Comparison of ENCODE assay signal across 6 cellular contexts in the genomic region with DNA sequence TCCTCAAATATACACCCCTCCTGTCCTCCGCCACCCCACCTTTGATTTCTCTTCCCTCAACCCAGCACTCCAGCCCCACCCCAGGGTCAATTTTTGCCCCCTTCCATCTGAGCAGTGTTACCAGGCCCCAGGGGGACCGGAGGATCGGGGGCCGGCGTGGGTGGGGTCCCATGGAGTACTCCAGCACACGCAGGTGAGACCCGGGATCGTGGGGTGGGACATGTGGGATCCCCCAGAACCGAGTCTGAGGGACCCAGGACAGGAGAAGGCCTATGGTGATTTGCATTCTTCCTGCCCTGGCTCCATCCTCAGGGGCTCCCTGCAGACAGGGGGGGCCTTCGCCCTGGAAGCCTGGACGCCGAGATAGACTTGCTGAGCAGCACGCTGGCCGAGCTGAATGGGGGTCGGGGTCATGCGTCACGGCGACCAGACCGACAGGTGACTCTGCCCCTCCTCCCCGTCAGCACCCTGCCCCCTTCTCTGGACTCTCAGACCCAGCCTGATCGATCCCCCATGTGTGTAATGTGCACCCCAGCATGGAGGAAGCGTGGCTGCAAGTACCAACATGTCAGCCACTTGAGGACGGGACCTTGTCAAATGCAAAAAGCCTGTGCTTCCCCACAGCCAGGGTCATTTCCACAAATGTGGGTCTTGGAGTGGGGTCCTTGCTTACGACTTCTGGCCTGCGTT. TPM values are rescaled to one million over a fixed set of nuclear protein-coding genes. Genes with fewer than 3 reads are reported as not detected.
A peak's percentile ranks its signal among the peaks of the same experiment; 100 is the strongest.
DNase-seq lines count a peak whose midpoint lies in the region; ATAC-seq and TF ChIP-seq lines count a peak whose summit lies in the region.

No MANE protein-coding gene starts in this region.

- H3K4me2 ChIP-seq in MM.1S (ENCODE audit: low read depth, low read length), result no peak overlapping the region

- H3K9me3 ChIP-seq in MM.1S (replicated peaks; ENCODE audit: insufficient read depth, low read length) (no peaks in the 10 kb centered on the region), esophagus muscularis mucosa (no peaks in the 10 kb centered on the region)

- WGBS in esophagus muscularis mucosa, result 27% methylated on average over 11 of the region's 25 CpGs

- no peak overlapping the region for H2AFZ ChIP-seq in MM.1S (ENCODE audit: low read length)

- H3K27me3 ChIP-seq in MM.1S (replicated peaks; ENCODE audit: insufficient read depth, low read length) (no peaks in the 10 kb centered on the region), esophagus muscularis mucosa (no peaks in the 10 kb centered on the region)

- H3K4me1 Mint-ChIP-seq in stimulated activated effector memory CD8-positive, alpha-beta T cell treated with anti-CD3 and anti-CD28 coated beads, Interleukin-12 subunit alpha, Interleukin-12 subunit beta, amount 100 ng/mL, for 72 hours, result peaks cover 6% of the 10 kb centered on the region

- intact Hi-C loops in esophagus muscularis mucosa (cut with DNase I), result no loop called here

- H3K9ac ChIP-seq in MM.1S (ENCODE audit: low read length), result peak overlapping the region; percentile 44; the same call in 1 of the 2 replicates

- ATAC-seq in stimulated activated effector memory CD8-positive, alpha-beta T cell treated with anti-CD3 and anti-CD28 coated beads, Interleukin-12 subunit alpha, Interleukin-12 subunit beta, amount 100 ng/mL, for 72 hours, result no peak

- H3K9me2 ChIP-seq in MM.1S (replicated peaks; ENCODE audit: insufficient read depth, low read length), result no peaks in the 10 kb centered on the region

- H3K79me2 ChIP-seq in MM.1S (ENCODE audit: low read length), result no peaks in the 10 kb centered on the region

- H3K27ac ChIP-seq in MM.1S (ENCODE audit: low read length) (no peak overlapping the region), esophagus muscularis mucosa (replicated peaks in 1 of 4) (peak overlapping the region; percentile 95 to 99 (median 97))

- H3K4me1 ChIP-seq in MM.1S (ENCODE audit: low read length), result no peaks in the 10 kb centered on the region
- peaks cover 30 to 55% (median 50%) of the 10 kb centered on the region in 4 donors for H3K4me1 ChIP-seq in esophagus muscularis mucosa

- TF ChIP-seq POLR2A in esophagus muscularis mucosa (IDR thresholded peaks at IDR 0.05; ENCODE audit: low read depth) (no peak), erythroblast (IDR thresholded peaks at IDR 0.05; ENCODE audit: low read length) (no peak)

- no peaks in the 10 kb centered on the region for H4K20me1 ChIP-seq in MM.1S (ENCODE audit: insufficient read depth, low read length)

- DNase-seq in MM.1S (no peak), esophagus muscularis mucosa (ENCODE audit: extremely low spot score) (no peak), COLO829 (ENCODE audit: low spot score) (no peak), HuH-7.5 (ENCODE audit: low spot score) (no peak), erythroblast (lab: John Stamatoyannopoulos, UW) (no peak)
- DNase-seq in stimulated activated effector memory CD8-positive, alpha-beta T cell treated with anti-CD3 and anti-CD28 coated beads, Interleukin-12 subunit alpha, Interleukin-12 subunit beta, amount 100 ng/mL, for 72 hours (ENCODE audit: low spot score in 2 of 2), result no peak

- peaks cover 43% of the 10 kb centered on the region for H3K36me3 Mint-ChIP-seq in stimulated activated effector memory CD8-positive, alpha-beta T cell treated with anti-CD3 and anti-CD28 coated beads, Interleukin-12 subunit alpha, Interleukin-12 subunit beta, amount 100 ng/mL, for 72 hours

- peak overlapping the region; percentile 95 for H3K27ac Mint-ChIP-seq in stimulated activated effector memory CD8-positive, alpha-beta T cell treated with anti-CD3 and anti-CD28 coated beads, Interleukin-12 subunit alpha, Interleukin-12 subunit beta, amount 100 ng/mL, for 72 hours

- peak overlapping the region; percentile 80 for H3K4me3 Mint-ChIP-seq in stimulated activated effector memory CD8-positive, alpha-beta T cell treated with anti-CD3 and anti-CD28 coated beads, Interleukin-12 subunit alpha, Interleukin-12 subunit beta, amount 100 ng/mL, for 72 hours

- no peak for TF ChIP-seq CTCF in MM.1S (IDR thresholded peaks at IDR 0.05; ENCODE audit: low read length)
- TF ChIP-seq CTCF in esophagus muscularis mucosa (IDR thresholded peaks at IDR 0.05), result no peak

- no peaks in the 10 kb centered on the region for H3F3A ChIP-seq in MM.1S (ENCODE audit: insufficient read depth, low read length)

- H3K36me3 ChIP-seq in MM.1S (replicated peaks; ENCODE audit: insufficient read depth, low read length) (no peaks in the 10 kb centered on the region), esophagus muscularis mucosa (peaks cover 15 to 51% (median 31%) of the 10 kb centered on the region in 4 donors)

- no peaks in the 10 kb centered on the region for H3K9me3 Mint-ChIP-seq in stimulated activated effector memory CD8-positive, alpha-beta T cell treated with anti-CD3 and anti-CD28 coated beads, Interleukin-12 subunit alpha, Interleukin-12 subunit beta, amount 100 ng/mL, for 72 hours

- TF ChIP-seq EP300 in esophagus muscularis mucosa (IDR thresholded peaks at IDR 0.05), result no peak

- peak overlapping the region; percentile 29; the same call in 1 of the 2 replicates for H3K4me3 ChIP-seq in MM.1S (ENCODE audit: low read length)
- H3K4me3 ChIP-seq in esophagus muscularis mucosa, result peak overlapping the region; percentile 79 to 99 (median 84)

RNA-seq across cellular contexts. Expression of a gene that starts 0.8 kb away (rescaled TPM):
- 10 to 100 TPM; 60.2 to 89.9 (median 81.2) TPM for total RNA-seq in esophagus muscularis mucosa

RNA-seq across cellular contexts. Expression of a gene that starts 7.0 kb away (rescaled TPM):
- total RNA-seq in esophagus muscularis mucosa, result 10 to 100 TPM; 47.2 to 69.6 (median 61.7) TPM

RNA-seq across cellular contexts. Expression of a gene that starts 15.4 kb away (rescaled TPM):
- total RNA-seq in esophagus muscularis mucosa, result 10 to 100 TPM; 15.0 to 26.0 (median 19.9) TPM

RNA-seq across cellular contexts. Expression of a gene that starts 21.6 kb away (rescaled TPM):
- 1 to 10 TPM; 2.1 to 8.7 (median 5.7) TPM for total RNA-seq in esophagus muscularis mucosa

RNA-seq across cellular contexts. Expression of a gene that starts 27.7 kb away (rescaled TPM):
- 1 to 10 TPM; 2.5 to 4.6 (median 3.5) TPM for total RNA-seq in esophagus muscularis mucosa
